In genomic region chr5:143837306-143837848, GRCh38 we compare ENCODE assay signal across 15 cellular contexts. TPM values are rescaled to one million over a fixed set of nuclear protein-coding genes. Genes with fewer than 3 reads are reported as not detected.
A peak's percentile ranks its signal among the peaks of the same experiment; 100 is the strongest.
DNase-seq lines count a peak whose midpoint lies in the region; ATAC-seq and TF ChIP-seq lines count a peak whose summit lies in the region.
"Had no signal": no experiment of that assay in that cellular context is flagged by ENCODE, and none has a peak within 500 bp of the region (broad histone marks: within the 10 kb centered on the region; RNA-seq: fewer than 3 reads in every experiment).

No MANE protein-coding gene starts in this region.

- H3K27ac Mint-ChIP-seq in activated T-cell treated with anti-CD3 and anti-CD28 coated beads, Interleukin-2, amount 50 U/mL, for 72 hours: no peak overlapping the region
- H3K27ac Mint-ChIP-seq: activated T-helper 2 cell treated with anti-CD3 and anti-CD28 coated beads, Interferon-gamma antibody, Interleukin-2, Interleukin-4, amounts not matched to agents 10 μg/mL and 5 μg/mL and 100 μg/mL, durations not matched to agents 14 hours and 24 hours and 36 hours had no signal

- TF ChIP-seq CTCF in heart right ventricle (IDR thresholded peaks at IDR 0.05) (no peak), left ventricle myocardium inferior (IDR thresholded peaks at IDR 0.05; ENCODE audit: borderline replicate concordance) (no peak), body of pancreas (IDR thresholded peaks at IDR 0.05) (no peak)

- H3K4me1 ChIP-seq in heart right ventricle (no peaks in the 10 kb centered on the region), left ventricle myocardium inferior (no peaks in the 10 kb centered on the region), body of pancreas (no peaks in the 10 kb centered on the region), SJCRH30 (no peaks in the 10 kb centered on the region)
- H3K4me1 ChIP-seq: esophagus muscularis mucosa had no signal

- intact Hi-C loops in heart right ventricle (cut with DNase I): loop anchor here in 1 of 10 donors (10.0 kb wide), 1 partner anchor 833 kb away; no protein-coding TSS in a partner anchor
- intact Hi-C loops in left ventricle myocardium inferior (cut with micrococcal nuclease): no loop called here
- intact Hi-C loops in body of pancreas (cut with DNase I): no loop called here

- H3K27ac ChIP-seq in heart right ventricle (no peak overlapping the region), left ventricle myocardium inferior (replicated peaks) (no peak overlapping the region), body of pancreas (no peak overlapping the region), SJCRH30 (no peak overlapping the region)
- H3K27ac ChIP-seq: esophagus muscularis mucosa had no signal

- H3K27me3 Mint-ChIP-seq in activated T-cell treated with anti-CD3 and anti-CD28 coated beads, Interleukin-2, amount 50 U/mL, for 72 hours (ENCODE audit: low read depth): no peaks in the 10 kb centered on the region

- WGBS in heart right ventricle, 2 donors: 64 to 80% methylated on average over 7 of the region's 7 CpGs
- 69 to 82% methylated on average over 7 of the region's 7 CpGs for WGBS in body of pancreas, 2 donors

- H3K36me3 Mint-ChIP-seq in activated T-cell treated with anti-CD3 and anti-CD28 coated beads, Interleukin-2, amount 50 U/mL, for 72 hours (ENCODE audit: insufficient read depth in 2 of 2): no peaks in the 10 kb centered on the region

- H3K9me3 ChIP-seq in heart right ventricle (no peaks in the 10 kb centered on the region), left ventricle myocardium inferior (replicated peaks) (no peaks in the 10 kb centered on the region), body of pancreas (no peaks in the 10 kb centered on the region), SJCRH30 (replicated peaks) (no peaks in the 10 kb centered on the region)
- H3K9me3 ChIP-seq: esophagus muscularis mucosa had no signal

- H3K4me3 ChIP-seq in heart right ventricle (no peak overlapping the region), left ventricle myocardium inferior (no peak overlapping the region), body of pancreas (no peak overlapping the region), SJCRH30 (no peak overlapping the region)
- H3K4me3 ChIP-seq: esophagus muscularis mucosa had no signal

- ATAC-seq in heart right ventricle (peak in 5 of 8 donors; percentile 46 to 80 (median 49)), body of pancreas (no peak)
- no peak for ATAC-seq in activated T-cell treated with anti-CD3 and anti-CD28 coated beads, Interleukin-2, amount 50 U/mL, for 72 hours (replicated peaks in 1 of 2)

- H3K27me3 ChIP-seq in heart right ventricle (no peaks in the 10 kb centered on the region), left ventricle myocardium inferior (ENCODE audit: low read depth) (no peaks in the 10 kb centered on the region), body of pancreas (no peaks in the 10 kb centered on the region), SJCRH30 (no peaks in the 10 kb centered on the region)
- H3K27me3 ChIP-seq: esophagus muscularis mucosa had no signal

- no peaks in the 10 kb centered on the region for H3K4me1 Mint-ChIP-seq in activated T-cell treated with anti-CD3 and anti-CD28 coated beads, Interleukin-2, amount 50 U/mL, for 72 hours (ENCODE audit: low read depth)

- H3K4me3 Mint-ChIP-seq in activated T-cell treated with anti-CD3 and anti-CD28 coated beads, Interleukin-2, amount 50 U/mL, for 72 hours: no peak overlapping the region

- DNase-seq in heart right ventricle: no peak
- no peak for DNase-seq in left ventricle myocardium inferior
- peak; percentile 53 for DNase-seq in NCI-H2227 (lab: John Stamatoyannopoulos, UW; ENCODE audit: unreplicated experiment)
- peak; percentile 35 for DNase-seq in dedifferentiated amniotic fluid mesenchymal stem cell (ENCODE audit: extremely low spot score)
- no peak for DNase-seq in amygdala (lab: John Stamatoyannopoulos, UW)
- no peak for DNase-seq in body of pancreas
- no peak for DNase-seq in activated T-cell treated with anti-CD3 and anti-CD28 coated beads, Interleukin-2, amount 50 U/mL, for 72 hours
- no peak for DNase-seq in SJCRH30
- DNase-seq: activated CD4-positive, alpha-beta T cell treated with anti-CD3 and anti-CD28 coated beads for 48 hours; cerebellar nuclear complex; occipital lobe; SW 1271 had no signal

- no peaks in the 10 kb centered on the region for H3K9me3 Mint-ChIP-seq in activated T-cell treated with anti-CD3 and anti-CD28 coated beads, Interleukin-2, amount 50 U/mL, for 72 hours
- H3K9me3 Mint-ChIP-seq: activated T-helper 2 cell treated with anti-CD3 and anti-CD28 coated beads, Interferon-gamma antibody, Interleukin-2, Interleukin-4, amounts not matched to agents 10 μg/mL and 5 μg/mL and 100 μg/mL, durations not matched to agents 14 hours and 24 hours and 36 hours had no signal

- H3K36me3 ChIP-seq in heart right ventricle (no peaks in the 10 kb centered on the region), left ventricle myocardium inferior (no peaks in the 10 kb centered on the region), body of pancreas (replicated peaks in 1 of 2; ENCODE audit: insufficient read depth in 1 of 2, low read depth in 2 of 2) (no peaks in the 10 kb centered on the region), SJCRH30 (no peaks in the 10 kb centered on the region)
- H3K36me3 ChIP-seq: esophagus muscularis mucosa had no signal

- no peak for TF ChIP-seq POLR2A in body of pancreas (IDR thresholded peaks at IDR 0.05)

RNA-seq across cellular contexts. Expression of gene HMHB1, which starts 25.4 kb away (rescaled TPM):
- total RNA-seq in heart right ventricle (not detected), left ventricle myocardium inferior (not detected), body of pancreas (not detected)
- not detected for polyA plus RNA-seq in heart right ventricle
- not detected for total RNA-seq in activated T-cell treated with anti-CD3 and anti-CD28 coated beads, Interleukin-2, amount 50 U/mL, for 72 hours
- total RNA-seq in SJCRH30 (2014; rRNA removed; shearing (Covaris generic)): not detected in 2 replicates
- total RNA-seq: activated T-helper 2 cell treated with anti-CD3 and anti-CD28 coated beads, Interferon-gamma antibody, Interleukin-2, Interleukin-4, amounts not matched to agents 10 μg/mL and 5 μg/mL and 100 μg/mL, durations not matched to agents 14 hours and 24 hours and 36 hours; esophagus muscularis mucosa; occipital lobe had no signal
- polyA plus RNA-seq: AG04450 had no signal

Comparison
In these comparisons a context has a peak if more than half of its experiments do, and no peak if none do; other contexts are left out.
1. ATAC-seq: peak in heart right ventricle (5 of 8); none in body of pancreas (single experiment) and activated T-cell treated with anti-CD3 and anti-CD28 coated beads, Interleukin-2, amount 50 U/mL, for 72 hours (0 of 2).
2. DNase-seq: peak in NCI-H2227 (single experiment) and dedifferentiated amniotic fluid mesenchymal stem cell (single experiment); none in heart right ventricle (0 of 2), left ventricle myocardium inferior (single experiment), amygdala (0 of 56), body of pancreas (0 of 4), activated T-cell treated with anti-CD3 and anti-CD28 coated beads, Interleukin-2, amount 50 U/mL, for 72 hours (0 of 2) and SJCRH30 (0 of 2).